In genomic region chr16:68311316-68311620, GRCh38 we compare ENCODE assay signal across 8 cellular contexts. TPM values are rescaled to one million over a fixed set of nuclear protein-coding genes. Genes with fewer than 3 reads are reported as not detected.
DNase-seq lines count a peak whose midpoint lies in the region; ATAC-seq, FAIRE-seq and TF ChIP-seq lines count a peak whose summit lies in the region.

No MANE protein-coding gene starts in this region.

- peak overlapping the region; percentile 87 for H2AFZ ChIP-seq in MM.1S (ENCODE audit: low read length)
- H2AFZ ChIP-seq in astrocyte (ENCODE audit: low read depth, low read length) = peak overlapping the region; percentile 95

- TF ChIP-seq EP300 in upper lobe of left lung (IDR thresholded peaks at IDR 0.05) = no peak

- H4K20me1 ChIP-seq in MM.1S (ENCODE audit: insufficient read depth, low read length) (no peaks in the 10 kb centered on the region), astrocyte (ENCODE audit: insufficient read depth, low read length) (peaks cover 14% of the 10 kb centered on the region)

- H3K4me3 ChIP-seq in MM.1S (ENCODE audit: low read length) (peak overlapping the region; percentile 99), astrocyte (ENCODE audit: insufficient read depth, low read depth, low read length) (peak overlapping the region; percentile 92), upper lobe of left lung (peak overlapping the region; percentile 59 to 99 (median 89))

- H3K9me2 ChIP-seq in MM.1S (replicated peaks; ENCODE audit: insufficient read depth, low read length) = no peaks in the 10 kb centered on the region

- TF ChIP-seq CTCF in MM.1S (IDR thresholded peaks at IDR 0.05; ENCODE audit: low read length) (no peak), astrocyte (IDR thresholded peaks at IDR 0.05; ENCODE audit: insufficient read depth, low read depth, low read length) (no peak), upper lobe of left lung (IDR thresholded peaks at IDR 0.05) (no peak), GM13977 (IDR thresholded peaks at IDR 0.05; ENCODE audit: extremely low read depth, insufficient read depth, missing control alignments) (no peak)

- ATAC-seq in memory B cell (ENCODE audit: low read depth) = no peak
- no peak for ATAC-seq in upper lobe of left lung (ENCODE audit: low FRiP score in 2 of 2)
- no peak for ATAC-seq in HG02884 (IDR thresholded peaks at IDR 0.05; ENCODE audit: unreplicated experiment)
- no peak for ATAC-seq in HG03175 (IDR thresholded peaks at IDR 0.05; ENCODE audit: unreplicated experiment)

- peaks cover 31% of the 10 kb centered on the region for H3F3A ChIP-seq in MM.1S (ENCODE audit: insufficient read depth, low read length)

- 2% methylated on average over 7 to 11 of the region's 13 CpGs for WGBS in upper lobe of left lung, 2 donors

- H3K4me2 ChIP-seq in MM.1S (ENCODE audit: low read depth, low read length) = peak overlapping the region; percentile 70
- H3K4me2 ChIP-seq in astrocyte (ENCODE audit: low read length) = peak overlapping the region; percentile 89

- H3K9me3 Mint-ChIP-seq in astrocyte (ENCODE audit: unreplicated experiment) (no peaks in the 10 kb centered on the region), memory B cell (no peaks in the 10 kb centered on the region)

- peaks cover 8% of the 10 kb centered on the region for H3K36me3 Mint-ChIP-seq in astrocyte (ENCODE audit: low read depth, unreplicated experiment)
- H3K36me3 Mint-ChIP-seq in memory B cell = peaks cover 13% of the 10 kb centered on the region

- no peak for FAIRE-seq in astrocyte (lab: Jason Lieb, UNC)

- no peak for TF ChIP-seq POLR2A in upper lobe of left lung (IDR thresholded peaks at IDR 0.05)

- DNase-seq in MM.1S (peak; percentile 71), astrocyte (ENCODE audit: low read depth) (peak; percentile 42), memory B cell (ENCODE audit: low spot score in 2 of 2) (no peak), upper lobe of left lung (no peak), GM13977 (ENCODE audit: low spot score) (no peak)

- H3K27ac ChIP-seq in MM.1S (ENCODE audit: low read length) (peak overlapping the region; percentile 62; the same call in 1 of the 2 replicates), astrocyte (ENCODE audit: low read depth, low read length) (peak overlapping the region; percentile 77), upper lobe of left lung (peak overlapping the region; percentile 85 to 93 (median 86))

- H3K4me3 Mint-ChIP-seq in astrocyte (ENCODE audit: unreplicated experiment) (peak overlapping the region; percentile 97), memory B cell (peak overlapping the region; percentile 98)

- H3K27ac Mint-ChIP-seq in astrocyte (ENCODE audit: unreplicated experiment) = no peak overlapping the region
- H3K27ac Mint-ChIP-seq in memory B cell = peak overlapping the region; percentile 89

- H3K79me2 ChIP-seq in MM.1S (ENCODE audit: low read length) = peaks cover 90% of the 10 kb centered on the region
- H3K79me2 ChIP-seq in astrocyte (ENCODE audit: insufficient read depth, low read length) = peaks cover 63% of the 10 kb centered on the region

- H3K4me1 ChIP-seq in ES-I3 (ENCODE audit: insufficient read depth, low read length) (peaks cover 14% of the 10 kb centered on the region), MM.1S (ENCODE audit: low read length) (peaks cover 27% of the 10 kb centered on the region), astrocyte (ENCODE audit: insufficient read depth, low read length) (peaks cover 10% of the 10 kb centered on the region), upper lobe of left lung (peaks cover 23 to 40% (median 30%) of the 10 kb centered on the region in 4 donors)

- H3K9me3 ChIP-seq in ES-I3 (ENCODE audit: control insufficient read depth, insufficient read depth, low read length) (no peaks in the 10 kb centered on the region), MM.1S (replicated peaks; ENCODE audit: insufficient read depth, low read length) (no peaks in the 10 kb centered on the region), astrocyte (ENCODE audit: insufficient read depth, low read depth, low read length) (no peaks in the 10 kb centered on the region), upper lobe of left lung (no peaks in the 10 kb centered on the region)

- peak overlapping the region; percentile 88 for H3K9ac ChIP-seq in ES-I3 (ENCODE audit: low read depth, low read length)
- peak overlapping the region; percentile 73 for H3K9ac ChIP-seq in MM.1S (ENCODE audit: low read length)
- peak overlapping the region; percentile 93 for H3K9ac ChIP-seq in astrocyte (ENCODE audit: low read length)

- H3K36me3 ChIP-seq in ES-I3 (ENCODE audit: insufficient read depth, low read length) = 0 out of 2 replicates have a peak, but pooled peaks cover 2% of the 10 kb centered on the region
- H3K36me3 ChIP-seq in MM.1S (replicated peaks; ENCODE audit: insufficient read depth, low read length) = peaks cover 3% of the 10 kb centered on the region
- peaks cover 13% of the 10 kb centered on the region for H3K36me3 ChIP-seq in astrocyte (ENCODE audit: insufficient read depth, low read length)
- H3K36me3 ChIP-seq in upper lobe of left lung = peaks cover 0 to 37% (median 20%) of the 10 kb centered on the region in 4 donors

- H3K4me1 Mint-ChIP-seq in astrocyte (ENCODE audit: low read depth, unreplicated experiment) = peaks cover 10% of the 10 kb centered on the region
- H3K4me1 Mint-ChIP-seq in memory B cell = peaks cover 28% of the 10 kb centered on the region

- no peaks in the 10 kb centered on the region for H3K27me3 Mint-ChIP-seq in astrocyte (ENCODE audit: low read depth, unreplicated experiment)
- no peaks in the 10 kb centered on the region for H3K27me3 Mint-ChIP-seq in memory B cell

- H3K27me3 ChIP-seq in MM.1S (replicated peaks; ENCODE audit: insufficient read depth, low read length) (no peaks in the 10 kb centered on the region), astrocyte (ENCODE audit: insufficient read depth, low read length) (no peaks in the 10 kb centered on the region), upper lobe of left lung (no peaks in the 10 kb centered on the region)

- in situ Hi-C loops in GM13977 (cut with MboI; ENCODE audit: low pct_unique_long_range_greater_than_20kb, low sequenced_read_pairs, unreplicated experiment) = no loop called here

RNA-seq across cellular contexts. Expression of gene PRMT7, which starts 0.4 kb away (rescaled TPM):
- total RNA-seq in astrocyte = 36.7 and 41.5 TPM in 2 replicates
- total RNA-seq in upper lobe of left lung = 100 to 1,000 TPM in 1 of 6 donors, 10 to 100 TPM in 5; 26.9 to 166 (median 38.8) TPM

RNA-seq across cellular contexts. Expression of gene SLC7A6OS, which starts 0.5 kb away (rescaled TPM):
- total RNA-seq in astrocyte (12.6 and 16.7 TPM in 2 replicates), upper lobe of left lung (10 to 100 TPM in 5 of 6 donors, 1 to 10 TPM in 1; 9.9 to 35.6 (median 18.5) TPM)

RNA-seq across cellular contexts. Expression of gene SLC7A6, which starts 46.9 kb away (rescaled TPM):
- 66.3 and 71.9 TPM in 2 replicates for total RNA-seq in astrocyte
- total RNA-seq in upper lobe of left lung = 100 to 1,000 TPM in 1 of 6 donors, 10 to 100 TPM in 5; 44.9 to 109 (median 49.5) TPM

Comparison
In these comparisons a context has a peak if more than half of its experiments do, and no peak if none do; other contexts are left out.
1. DNase-seq: peak in MM.1S (single experiment) and astrocyte (single experiment); none in memory B cell (0 of 2), upper lobe of left lung (0 of 2) and GM13977 (single experiment).
2. Peak in every context shown above with its lines, with median percentiles within 50 percentile points of each other: H3K9ac ChIP-seq, H3K27ac ChIP-seq and H3K4me3 ChIP-seq.